Comparison of ENCODE assay signal across 8 cellular contexts in genomic region chr1:120341756-120342155, GRCh38.
DNase-seq lines count a peak whose midpoint lies in the region; ATAC-seq, FAIRE-seq and TF ChIP-seq lines count a peak whose summit lies in the region.
"Not testable (repeated sequence)": the region's sequence is repeated elsewhere in the genome, so short reads cannot be mapped to it uniquely, and the experiment has no call there.

No MANE protein-coding gene starts in this region.

- not testable (repeated sequence) for H3K9me3 ChIP-seq in A549; breast epithelium; mesodermal cell (ENCODE audit: control insufficient read depth, low read length)

- not testable (repeated sequence) for TF ChIP-seq CTCF in A549 (IDR thresholded peaks at IDR 0.05); GM23338 (conservative IDR thresholded peaks at IDR 0.05; ENCODE audit: low read depth in 2 of 2); breast epithelium (IDR thresholded peaks at IDR 0.05); glutamatergic neuron (IDR thresholded peaks at IDR 0.05; ENCODE audit: partially characterized antibody, unreplicated experiment)

- H3F3A ChIP-seq in GM23338 (replicated peaks; ENCODE audit: low read depth) = not testable (repeated sequence)

- peak overlapping the region; percentile 80 for H3K4me3 Mint-ChIP-seq in GM23338
- peak overlapping the region; percentile 79 for H3K4me3 Mint-ChIP-seq in glutamatergic neuron (ENCODE audit: unreplicated experiment)

- not testable (repeated sequence) for H3K27me3 Mint-ChIP-seq in GM23338 (ENCODE audit: insufficient read depth, low read depth, poor library complexity); glutamatergic neuron (ENCODE audit: unreplicated experiment)

- not testable (repeated sequence) for H3K27me3 ChIP-seq in GM23338 (ENCODE audit: insufficient read depth); breast epithelium

- not testable (repeated sequence) for H3K9me2 ChIP-seq in GM23338 (ENCODE audit: insufficient read depth)

- H3K4me3 ChIP-seq in A549 = peak overlapping the region; percentile 33; the same call in 2 of the 3 replicates
- peak overlapping the region; percentile 59 for H3K4me3 ChIP-seq in GM23338
- H3K4me3 ChIP-seq in breast epithelium = peak overlapping the region; percentile 46 to 64 (median 52)
- peak overlapping the region; percentile 38 for H3K4me3 ChIP-seq in mesodermal cell (ENCODE audit: extremely low read depth, insufficient read depth, low read length, poor library complexity, severe bottlenecking)
- H3K4me3 ChIP-seq in skeletal muscle cell (ENCODE audit: low read depth, low read length) = peak overlapping the region; percentile 47

- H4K20me1 ChIP-seq in GM23338 (replicated peaks; ENCODE audit: insufficient read depth) = not testable (repeated sequence)

- not testable (repeated sequence) for TF ChIP-seq EP300 in A549 (IDR thresholded peaks at IDR 0.05)

- not testable (repeated sequence) for TF ChIP-seq POLR2A in A549 (IDR thresholded peaks at IDR 0.05; ENCODE audit: low read length); breast epithelium (IDR thresholded peaks at IDR 0.05)

- not testable (repeated sequence) for ATAC-seq in A549
- peak; percentile 31; the same call in 2 of the 3 replicates for ATAC-seq in GM23338

- peak overlapping the region; percentile 52; the same call in 2 of the 3 replicates for H3K4me2 ChIP-seq in A549
- H3K4me2 ChIP-seq in GM23338 = peak overlapping the region; percentile 84

- H2AFZ ChIP-seq in GM23338 = not testable (repeated sequence)

- FAIRE-seq in A549 (lab: Jason Lieb, UNC) = not testable (repeated sequence)

- H3K36me3 ChIP-seq in GM23338 (ENCODE audit: insufficient read depth); breast epithelium; mesodermal cell (ENCODE audit: control insufficient read depth, insufficient read depth, low read length): not testable (repeated sequence)

- H3K36me3 Mint-ChIP-seq in GM23338 (ENCODE audit: low read depth); glutamatergic neuron (ENCODE audit: unreplicated experiment): not testable (repeated sequence)

- not testable (repeated sequence) for TF ChIP-seq RAD21 in A549 (conservative IDR thresholded peaks at IDR 0.05 in 1 of 2, IDR thresholded peaks at IDR 0.05 in 1 of 2)

- CTCF ChIA-PET in A549 (lab: Yijun Ruan, JAX) = not testable (repeated sequence)

- intact Hi-C loops in breast epithelium (cut with DNase I; ENCODE audit: low total_unique reads) = not testable (repeated sequence)

- not testable (repeated sequence) for H3K27ac ChIP-seq in A549; GM23338 (ENCODE audit: low read depth); mesodermal cell (ENCODE audit: low read depth, low read length, severe bottlenecking)
- H3K27ac ChIP-seq in breast epithelium = peak overlapping the region; percentile 62 to 68

- not testable (repeated sequence) for H3K79me2 ChIP-seq in GM23338 (replicated peaks; ENCODE audit: insufficient read depth)

- 2% methylated on average over 6 of the region's 24 CpGs for WGBS in A549 (ENCODE audit: missing lambda C conversion rate)
- whole genome bisulfite sequencing in mesodermal cell (ENCODE audit: insufficient coverage in 2 of 2), 2 experiments = no CpG with 5 or more reads among the region's 24 CpGs

- H3K4me1 Mint-ChIP-seq in GM23338; glutamatergic neuron (ENCODE audit: low read depth, unreplicated experiment): not testable (repeated sequence)

- POLR2A ChIA-PET in A549 (lab: Yijun Ruan, JAX) = not testable (repeated sequence)

- DNase-seq in A549 (ENCODE audit: low read depth in 1 of 2, low spot score in 1 of 2); glutamatergic neuron: not testable (repeated sequence)
- peak; percentile 11 for DNase-seq in GM23338 (ENCODE audit: low spot score)
- DNase-seq in OCI-M1 (lab: John Stamatoyannopoulos, UW) = peak; percentile 21
- DNase-seq in activated CD8-positive, alpha-beta memory T cell treated with anti-CD3 and anti-CD28 coated beads for 24 hours = peak; percentile 63
- DNase-seq in breast epithelium (ENCODE audit: low spot score in 2 of 2) = peak in 1 of 2 donors; percentile 40
- peak; percentile 3 for DNase-seq in skeletal muscle cell (ENCODE audit: low read depth)

- H3K9me3 Mint-ChIP-seq in GM23338; glutamatergic neuron (ENCODE audit: unreplicated experiment): not testable (repeated sequence)

- not testable (repeated sequence) for H3K4me1 ChIP-seq in A549; GM23338 (ENCODE audit: insufficient read depth); breast epithelium; mesodermal cell (ENCODE audit: control insufficient read depth, insufficient read depth, low read length, poor library complexity, severe bottlenecking)

- H3K27ac Mint-ChIP-seq in GM23338; glutamatergic neuron (ENCODE audit: unreplicated experiment): not testable (repeated sequence)
